ENCODE assay signal across 30 cellular contexts in genomic region chr11:47035108-47035507, GRCh38.
"Had no signal": no experiment of that assay in that cellular context is flagged by ENCODE, and none has a peak within 500 bp of the region (broad histone marks: within the 10 kb centered on the region; RNA-seq: fewer than 3 reads in every experiment).

No MANE protein-coding gene starts in this region.

- H3K4me3 ChIP-seq: body of pancreas, gastrocnemius medialis, hepatocyte, pancreas, prostate gland, sigmoid colon, vagina had no signal

- H2AFZ ChIP-seq: hepatocyte had no signal

- H3K9me3 ChIP-seq: body of pancreas, gastrocnemius medialis, pancreas, prostate gland, vagina had no signal

- FAIRE-seq: colon, endometrium had no signal

- H3K36me3 ChIP-seq: gastrocnemius medialis, pancreas, prostate gland, sigmoid colon, vagina had no signal

- H3K4me1 ChIP-seq: body of pancreas, gastrocnemius medialis, pancreas, prostate gland, sigmoid colon, vagina had no signal

- H3K4me2 ChIP-seq: hepatocyte had no signal

- H3K27ac ChIP-seq: body of pancreas, epithelial cell of prostate, gastrocnemius medialis, hepatocyte, pancreas, prostate gland, sigmoid colon, vagina had no signal

- H3K27me3 ChIP-seq: body of pancreas, gastrocnemius medialis, hepatocyte, pancreas, sigmoid colon, vagina had no signal

- DNase-seq: activated CD4-positive, alpha-beta memory T cell treated with anti-CD3 and anti-CD28 coated beads, Interleukin-2, amount 10 ng/mL, durations not matched to agents 7 days and 5 days; activated CD4-positive, alpha-beta T cell treated with anti-CD3 and anti-CD28 coated beads for 1 hour; activated CD4-positive, alpha-beta T cell treated with anti-CD3 and anti-CD28 coated beads, Interleukin-2, amount 10 ng/mL, durations not matched to agents 7 days and 5 days; activated CD8-positive, alpha-beta memory T cell treated with anti-CD3 and anti-CD28 coated beads, Interleukin-2, amount 50 U/mL, for 48 hours; activated gamma-delta T cell treated with Interleukin-2 at 50 U/mL for 16 hours; activated T-cell treated with anti-CD3 and anti-CD28 coated beads, Interleukin-2, amount 50 U/mL, for 24 hours; anterior cingulate cortex; body of pancreas; effector CD8-positive, alpha-beta T cell; gastrocnemius medialis; glutamatergic neuron; islet precursor cell; left ventricle myocardium superior; nucleus accumbens; pancreas; retina; sigmoid colon; small intestine; stimulated activated CD4-positive, alpha-beta T cell treated with anti-CD3 and anti-CD28 coated beads, Interleukin-1b, Interleukin-23, amount 100 ng/mL, for 48 hours; stimulated activated CD4-positive, alpha-beta T cell treated with anti-CD3 and anti-CD28 coated beads, Interleukin-4, amount 100 ng/mL, for 4 hours; stimulated activated CD8-positive, alpha-beta memory T cell treated with anti-CD3 and anti-CD28 coated beads, Interleukin-4, amount 100 ng/mL, for 48 hours; stimulated activated naive CD8-positive, alpha-beta T cell treated with anti-CD3 and anti-CD28 coated beads, Interleukin-15, amount 100 ng/mL, for 72 hours; substantia nigra; T-helper 9 cell had no signal
